10 cellular contexts compared by ENCODE assay signal in genomic region chr5:10521466-10522223, GRCh38. TPM values are rescaled to one million over a fixed set of nuclear protein-coding genes. Genes with fewer than 3 reads are reported as not detected.
A peak's percentile ranks its signal among the peaks of the same experiment; 100 is the strongest.
DNase-seq lines count a peak whose midpoint lies in the region; ATAC-seq, FAIRE-seq and TF ChIP-seq lines count a peak whose summit lies in the region.
"Had no signal": no experiment of that assay in that cellular context is flagged by ENCODE, and none has a peak within 500 bp of the region (broad histone marks: within the 10 kb centered on the region; RNA-seq: fewer than 3 reads in every experiment).

No MANE protein-coding gene starts in this region.

- no peaks in the 10 kb centered on the region for H3K36me3 Mint-ChIP-seq in natural killer cell
- H3K36me3 Mint-ChIP-seq in natural killer cell treated with Interleukin-12 subunit alpha and Interleukin-12 subunit beta and Interleukin-15 and Interleukin-18, amount 100 ng/mL, for 72 hours = no peaks in the 10 kb centered on the region

- no peaks in the 10 kb centered on the region for H3K9me1 ChIP-seq in endothelial cell of umbilical vein (replicated peaks; ENCODE audit: control insufficient read depth, extremely low read depth, insufficient read depth, low read length)

- no TSS peak for BruUV-seq in endothelial cell of umbilical vein (replicated peaks; lab: Mats Ljungman, UMichigan)

- no peak overlapping the region for H3K4me2 ChIP-seq in endothelial cell of umbilical vein (ENCODE audit: insufficient read depth, low read length)
- H3K4me2 ChIP-seq in smooth muscle cell = no peak overlapping the region

- H3K4me3 ChIP-seq in NB4 (ENCODE audit: low read depth, low read length) (no peak overlapping the region), endothelial cell of umbilical vein (replicated peaks in 1 of 3; ENCODE audit: insufficient read depth in 1 of 3, low read depth in 1 of 3, low read length in 3 of 3) (no peak overlapping the region), smooth muscle cell (no peak overlapping the region), upper lobe of right lung (no peak overlapping the region), lower leg skin (ENCODE audit: low read depth, poor library complexity, severe bottlenecking) (no peak overlapping the region)

- no peak overlapping the region for H3K27ac ChIP-seq in endothelial cell of umbilical vein (ENCODE audit: insufficient read depth, low read depth, low read length)
- H3K27ac ChIP-seq in smooth muscle cell (ENCODE audit: low read depth) = no peak overlapping the region
- no peak overlapping the region for H3K27ac ChIP-seq in upper lobe of right lung

- H3K27ac Mint-ChIP-seq in natural killer cell = no peak overlapping the region
- H3K27ac Mint-ChIP-seq in natural killer cell treated with Interleukin-12 subunit alpha and Interleukin-12 subunit beta and Interleukin-15 and Interleukin-18, amount 100 ng/mL, for 72 hours = no peak overlapping the region
- H3K27ac Mint-ChIP-seq: CD8-positive, alpha-beta memory T cell had no signal

- H3K4me1 ChIP-seq in endothelial cell of umbilical vein (ENCODE audit: control insufficient read depth, extremely low read depth, insufficient read depth, low read length) = no peaks in the 10 kb centered on the region
- peaks cover 4% of the 10 kb centered on the region for H3K4me1 ChIP-seq in smooth muscle cell (ENCODE audit: low read depth)
- no peaks in the 10 kb centered on the region for H3K4me1 ChIP-seq in upper lobe of right lung

- no peaks in the 10 kb centered on the region for H3K4me1 Mint-ChIP-seq in natural killer cell
- no peaks in the 10 kb centered on the region for H3K4me1 Mint-ChIP-seq in natural killer cell treated with Interleukin-12 subunit alpha and Interleukin-12 subunit beta and Interleukin-15 and Interleukin-18, amount 100 ng/mL, for 72 hours (ENCODE audit: low read depth in 2 of 2)
- H3K4me1 Mint-ChIP-seq: CD8-positive, alpha-beta memory T cell had no signal

- ATAC-seq in natural killer cell (no peak), upper lobe of right lung (no peak), GM18498 (IDR thresholded peaks at IDR 0.05; ENCODE audit: unreplicated experiment) (no peak)
- ATAC-seq in natural killer cell treated with Interleukin-12 subunit alpha and Interleukin-12 subunit beta and Interleukin-15 and Interleukin-18, amount 100 ng/mL, for 72 hours = no peak
- ATAC-seq: left ventricle myocardium superior had no signal

- H3K27me3 ChIP-seq in endothelial cell of umbilical vein (ENCODE audit: control insufficient read depth in 2 of 2, insufficient read depth in 2 of 2, low read length in 2 of 2) (no peaks in the 10 kb centered on the region), smooth muscle cell (ENCODE audit: low read depth) (no peaks in the 10 kb centered on the region), upper lobe of right lung (no peaks in the 10 kb centered on the region)

- no peaks in the 10 kb centered on the region for H3F3A ChIP-seq in smooth muscle cell (ENCODE audit: low read depth)

- no peak overlapping the region for H2AFZ ChIP-seq in endothelial cell of umbilical vein (ENCODE audit: low read depth, low read length)
- H2AFZ ChIP-seq in smooth muscle cell (ENCODE audit: low read depth) = no peak overlapping the region

- no peak for FAIRE-seq in endothelial cell of umbilical vein (lab: Jason Lieb, UNC)

- TF ChIP-seq CTCF in natural killer cell (IDR thresholded peaks at IDR 0.05) (peak; percentile 25), NB4 (IDR thresholded peaks at IDR 0.05; ENCODE audit: low read depth, low read length) (peak; percentile 51), endothelial cell of umbilical vein (IDR thresholded peaks at IDR 0.05; ENCODE audit: extremely low read depth in 1 of 2, insufficient read depth in 1 of 2, low read depth in 1 of 2, low read length in 2 of 2) (peak; percentile 24 to 39), smooth muscle cell (IDR thresholded peaks at IDR 0.05; ENCODE audit: borderline replicate concordance, insufficient read depth, poor library complexity, severe bottlenecking) (peak; percentile 27), upper lobe of right lung (IDR thresholded peaks at IDR 0.05) (no peak), lower leg skin (IDR thresholded peaks at IDR 0.05) (no peak)

- no peaks in the 10 kb centered on the region for H4K20me1 ChIP-seq in endothelial cell of umbilical vein (replicated peaks; ENCODE audit: control insufficient read depth, extremely low read depth, insufficient read depth, low read length)
- no peaks in the 10 kb centered on the region for H4K20me1 ChIP-seq in smooth muscle cell (ENCODE audit: low read depth)

- no peaks in the 10 kb centered on the region for H3K79me2 ChIP-seq in endothelial cell of umbilical vein (ENCODE audit: control insufficient read depth, insufficient read depth, low read length)
- no peaks in the 10 kb centered on the region for H3K79me2 ChIP-seq in smooth muscle cell (ENCODE audit: low read depth)

- no peak overlapping the region for H3K4me3 Mint-ChIP-seq in natural killer cell
- no peak overlapping the region for H3K4me3 Mint-ChIP-seq in natural killer cell treated with Interleukin-12 subunit alpha and Interleukin-12 subunit beta and Interleukin-15 and Interleukin-18, amount 100 ng/mL, for 72 hours
- H3K4me3 Mint-ChIP-seq: CD8-positive, alpha-beta memory T cell had no signal

- H3K9ac ChIP-seq in endothelial cell of umbilical vein (replicated peaks; ENCODE audit: extremely low read depth, insufficient read depth, low read length) = no peak overlapping the region
- H3K9ac ChIP-seq in smooth muscle cell (ENCODE audit: low read depth) = no peak overlapping the region

- DNase-seq in natural killer cell (no peak), NB4 (ENCODE audit: low read depth) (no peak), endothelial cell of umbilical vein (ENCODE audit: low read depth, low spot score) (no peak), smooth muscle cell (lab: John Stamatoyannopoulos, UW; ENCODE audit: unreplicated experiment) (no peak), upper lobe of right lung (no peak), lower leg skin (ENCODE audit: low spot score in 2 of 2) (no peak)
- no peak for DNase-seq in natural killer cell treated with Interleukin-12 subunit alpha and Interleukin-12 subunit beta and Interleukin-15 and Interleukin-18, amount 100 ng/mL, for 72 hours (ENCODE audit: low spot score)
- DNase-seq: CD8-positive, alpha-beta memory T cell; left ventricle myocardium superior had no signal

- WGBS in smooth muscle cell (ENCODE audit: low lambda C conversion rate) = 94% methylated on average over 14 of the region's 14 CpGs
- WGBS in lower leg skin, 2 donors = 92 to 95% methylated on average over 14 of the region's 14 CpGs

- H3K9me3 Mint-ChIP-seq in natural killer cell = no peaks in the 10 kb centered on the region
- H3K9me3 Mint-ChIP-seq in natural killer cell treated with Interleukin-12 subunit alpha and Interleukin-12 subunit beta and Interleukin-15 and Interleukin-18, amount 100 ng/mL, for 72 hours = peaks cover 4% of the 10 kb centered on the region

- POLR2A ChIA-PET in endothelial cell of umbilical vein (lab: Charles Lee) = no interaction called here

- peaks cover 0 to 2% of the 10 kb centered on the region in 2 donors for H3K27me3 Mint-ChIP-seq in natural killer cell (ENCODE audit: low read depth in 2 of 2)
- H3K27me3 Mint-ChIP-seq in natural killer cell treated with Interleukin-12 subunit alpha and Interleukin-12 subunit beta and Interleukin-15 and Interleukin-18, amount 100 ng/mL, for 72 hours = peaks cover 0 to 2% of the 10 kb centered on the region in 2 donors

- no peaks in the 10 kb centered on the region for H3K9me3 ChIP-seq in endothelial cell of umbilical vein (replicated peaks; ENCODE audit: control insufficient read depth, insufficient read depth, low read length)
- no peaks in the 10 kb centered on the region for H3K9me3 ChIP-seq in smooth muscle cell (replicated peaks; ENCODE audit: low read depth)
- H3K9me3 ChIP-seq in upper lobe of right lung = no peaks in the 10 kb centered on the region

- intact Hi-C loops in natural killer cell (cut with micrococcal nuclease) = no loop called here
- intact Hi-C loops in endothelial cell of umbilical vein (cut with micrococcal nuclease) = no loop called here
- intact Hi-C loops in upper lobe of right lung (cut with DNase I) = no loop called here
- intact Hi-C loops in lower leg skin (cut with DNase I; ENCODE audit: low total_unique reads) = no loop called here

- dilution Hi-C loops in endothelial cell of umbilical vein (cut with MboI; ENCODE audit: extremely low pct_ligation_motif_present, low sequenced_read_pairs) = no loop called here

- CTCF ChIA-PET in endothelial cell of umbilical vein (lab: Charles Lee) = interaction anchor here (1.9 kb wide), 1 partner anchor 69 kb away, joined by 7 read pairs; no protein-coding TSS in a partner anchor

- H3K36me3 ChIP-seq in endothelial cell of umbilical vein (ENCODE audit: control insufficient read depth in 2 of 2, extremely low read depth in 1 of 2, insufficient read depth in 2 of 2, low read length in 2 of 2) (no peaks in the 10 kb centered on the region), smooth muscle cell (ENCODE audit: low read depth) (no peaks in the 10 kb centered on the region), upper lobe of right lung (no peaks in the 10 kb centered on the region)

- TF ChIP-seq POLR2A in NB4 (IDR thresholded peaks at IDR 0.05; ENCODE audit: extremely low read depth, insufficient read length) = no peak
- no peak for TF ChIP-seq POLR2A in endothelial cell of umbilical vein (IDR thresholded peaks at IDR 0.05; ENCODE audit: low read depth, low read length)
- no peak for TF ChIP-seq POLR2A in lower leg skin (IDR thresholded peaks at IDR 0.05)

TF ChIP-seq in endothelial cell of umbilical vein, 7 proteins besides CTCF, POLR2A, EP300 and RAD21 (continues in another document):
- TF ChIP-seq POLR2AphosphoS5 (IDR thresholded peaks at IDR 0.05; ENCODE audit: insufficient read depth, low read depth, low read length) = no peak
- TF ChIP-seq JUN (IDR thresholded peaks at IDR 0.05; ENCODE audit: borderline replicate concordance, insufficient read depth, insufficient read length, low read depth) = no peak
- no peak for TF ChIP-seq FOS (IDR thresholded peaks at IDR 0.05; ENCODE audit: borderline replicate concordance, insufficient read depth, low read length)

RNA-seq across cellular contexts. Expression of gene ANKRD33B, which starts 42.2 kb away (rescaled TPM):
- 1 to 10 TPM; 2.4 to 4.3 (median 3.9) TPM for total RNA-seq in natural killer cell
- total RNA-seq in natural killer cell treated with Interleukin-12 subunit alpha and Interleukin-12 subunit beta and Interleukin-15 and Interleukin-18, amount 100 ng/mL, for 72 hours = 10 to 100 TPM; 10.9 to 18.9 TPM
- total RNA-seq in endothelial cell of umbilical vein = 4.4 and 5.4 TPM in 2 replicates
- 2.0 and 2.4 TPM in 2 replicates for polyA plus RNA-seq in endothelial cell of umbilical vein
- polyA plus RNA-seq in endothelial cell of umbilical vein (2011; cell fraction: cytosol; rRNA removed) = 1.8 and 2.0 TPM in 2 replicates
- polyA plus RNA-seq in endothelial cell of umbilical vein (2011; cell fraction: nucleus; rRNA removed) = 5.4 and 6.0 TPM in 2 replicates
- polyA plus RNA-seq in endothelial cell of umbilical vein (2012) = 3.8 and 4.0 TPM in 2 replicates
- 7.7 and 8.4 TPM in 2 replicates for polyA minus RNA-seq in endothelial cell of umbilical vein
- 8.7 TPM for polyA minus RNA-seq in endothelial cell of umbilical vein (2011; cell fraction: cytosol; rRNA and poly(A)+ RNA removed)
- 6.5 and 8.6 TPM in 2 replicates for polyA minus RNA-seq in endothelial cell of umbilical vein (2011; cell fraction: nucleus; rRNA and poly(A)+ RNA removed)
- 2.2 TPM in 2 replicates for total RNA-seq in smooth muscle cell
- polyA plus RNA-seq in smooth muscle cell = 1.1 and 1.2 TPM in 2 replicates
- 6.1 TPM for total RNA-seq in upper lobe of right lung
- 10 to 100 TPM; 12.6 to 35.4 (median 17.6) TPM for total RNA-seq in lower leg skin

Comparison
In these comparisons a context has a peak if more than half of its experiments do, and no peak if none do; other contexts are left out.
1. CTCF ChIP-seq: peak in natural killer cell (single experiment), NB4 (single experiment), endothelial cell of umbilical vein (2 of 2) and smooth muscle cell (single experiment); none in upper lobe of right lung (single experiment) and lower leg skin (0 of 3).